In genomic region chr11:62545437-62546243, GRCh38 we compare ENCODE assay signal across 8 cellular contexts. TPM values are rescaled to one million over a fixed set of nuclear protein-coding genes. Genes with fewer than 3 reads are reported as not detected.
DNase-seq lines count a peak whose midpoint lies in the region; ATAC-seq and TF ChIP-seq lines count a peak whose summit lies in the region.

No MANE protein-coding gene starts in this region.

- H3K36me3 Mint-ChIP-seq in activated T-helper 2 cell treated with anti-CD3 and anti-CD28 coated beads, Interferon-gamma antibody, Interleukin-2, Interleukin-4, amounts not matched to agents 10 μg/mL and 5 μg/mL and 100 μg/mL, durations not matched to agents 14 hours and 24 hours and 36 hours (ENCODE audit: low read depth), result peaks cover 8% of the 10 kb centered on the region
- no peaks in the 10 kb centered on the region for H3K36me3 Mint-ChIP-seq in naive B cell

- peaks cover 75% of the 10 kb centered on the region for H3K79me2 ChIP-seq in fibroblast of lung (ENCODE audit: control insufficient read depth, insufficient read depth, low read length)

- H3K27ac Mint-ChIP-seq in activated T-helper 2 cell treated with anti-CD3 and anti-CD28 coated beads, Interferon-gamma antibody, Interleukin-2, Interleukin-4, amounts not matched to agents 10 μg/mL and 5 μg/mL and 100 μg/mL, durations not matched to agents 14 hours and 24 hours and 36 hours, result peak overlapping the region; percentile 89
- H3K27ac Mint-ChIP-seq in naive B cell, result peak overlapping the region; percentile 88 to 99 (median 96)

- ATAC-seq in naive B cell (ENCODE audit: low read depth in 2 of 2), result peak; percentile 11 to 15
- ATAC-seq in upper lobe of right lung, result peak; percentile 60
- no peak for ATAC-seq in HG03354 (IDR thresholded peaks at IDR 0.05; ENCODE audit: poor library complexity, severe bottlenecking, unreplicated experiment)

- H3K9me3 Mint-ChIP-seq in activated T-helper 2 cell treated with anti-CD3 and anti-CD28 coated beads, Interferon-gamma antibody, Interleukin-2, Interleukin-4, amounts not matched to agents 10 μg/mL and 5 μg/mL and 100 μg/mL, durations not matched to agents 14 hours and 24 hours and 36 hours, result no peaks in the 10 kb centered on the region
- H3K9me3 Mint-ChIP-seq in naive B cell, result no peaks in the 10 kb centered on the region

- no peaks in the 10 kb centered on the region for H3K9me3 ChIP-seq in fibroblast of lung (ENCODE audit: control insufficient read depth, insufficient read depth, low read depth, low read length)
- H3K9me3 ChIP-seq in upper lobe of right lung, result no peaks in the 10 kb centered on the region

- intact Hi-C loops in activated T-helper 2 cell treated with anti-CD3 and anti-CD28 coated beads, Interferon-gamma antibody, Interleukin-2, Interleukin-4, amounts not matched to agents 10 μg/mL and 5 μg/mL and 100 μg/mL, durations not matched to agents 14 hours and 24 hours and 36 hours (cut with micrococcal nuclease), result loop anchor here (1.0 to 2.0 kb wide), 3 partner anchors 10 to 151 kb away; no protein-coding TSS in a partner anchor
- intact Hi-C loops in upper lobe of right lung (cut with DNase I), result no loop called here

- H4K20me1 ChIP-seq in fibroblast of lung (ENCODE audit: control insufficient read depth, extremely low read depth, insufficient read depth, low read length), result peaks cover 4% of the 10 kb centered on the region

- H3K27ac ChIP-seq in fibroblast of lung (ENCODE audit: insufficient read depth, low read length), result peak overlapping the region; percentile 83
- H3K27ac ChIP-seq in upper lobe of right lung, result peak overlapping the region; percentile 99

- TF ChIP-seq CTCF in fibroblast of lung (conservative IDR thresholded peaks at IDR 0.05 in 1 of 2, IDR thresholded peaks at IDR 0.05 in 1 of 2; ENCODE audit: low read depth in 1 of 2, low read length in 2 of 2) (peak in 1 of 2 donors; percentile 14), upper lobe of right lung (IDR thresholded peaks at IDR 0.05) (no peak)

- DNase-seq in DMS 273 (lab: John Stamatoyannopoulos, UW; ENCODE audit: unreplicated experiment), result peak; percentile 73
- no peak for DNase-seq in DMS 273 treated with DMSO at 0.1 percent for 48 hours (lab: John Stamatoyannopoulos, UW)
- DNase-seq in NOMO-1 treated with dmso at 0.1 percent for 144 hours (lab: John Stamatoyannopoulos, UW; ENCODE audit: unreplicated experiment), result peak; percentile 34
- peak; percentile 44 for DNase-seq in activated T-helper 2 cell treated with anti-CD3 and anti-CD28 coated beads, Interferon-gamma antibody, Interleukin-2, Interleukin-4, amounts not matched to agents 10 μg/mL and 5 μg/mL and 100 μg/mL, durations not matched to agents 14 hours and 24 hours and 36 hours (ENCODE audit: low spot score)
- peak; percentile 93 to 94 for DNase-seq in fibroblast of lung (ENCODE audit: low read depth in 2 of 2)
- DNase-seq in naive B cell, result no peak
- DNase-seq in upper lobe of right lung, result peak; percentile 95

- H3K36me3 ChIP-seq in fibroblast of lung (ENCODE audit: control insufficient read depth, insufficient read depth, low read length) (peaks cover 11% of the 10 kb centered on the region), upper lobe of right lung (no peaks in the 10 kb centered on the region)

- peak overlapping the region; percentile 96 to 100 (median 98) for H3K4me3 ChIP-seq in fibroblast of lung (replicated peaks in 1 of 4; ENCODE audit: control extremely low read depth in 1 of 4, insufficient read depth in 1 of 4, low read depth in 3 of 4, low read length in 4 of 4)
- H3K4me3 ChIP-seq in upper lobe of right lung, result peak overlapping the region; percentile 85

- H3K27me3 Mint-ChIP-seq in activated T-helper 2 cell treated with anti-CD3 and anti-CD28 coated beads, Interferon-gamma antibody, Interleukin-2, Interleukin-4, amounts not matched to agents 10 μg/mL and 5 μg/mL and 100 μg/mL, durations not matched to agents 14 hours and 24 hours and 36 hours (ENCODE audit: low read depth), result peaks cover 12% of the 10 kb centered on the region
- H3K27me3 Mint-ChIP-seq in naive B cell, result no peaks in the 10 kb centered on the region

- peak overlapping the region; percentile 95 for H3K4me3 Mint-ChIP-seq in activated T-helper 2 cell treated with anti-CD3 and anti-CD28 coated beads, Interferon-gamma antibody, Interleukin-2, Interleukin-4, amounts not matched to agents 10 μg/mL and 5 μg/mL and 100 μg/mL, durations not matched to agents 14 hours and 24 hours and 36 hours (ENCODE audit: low read depth)
- peak overlapping the region; percentile 77 to 97 (median 94) for H3K4me3 Mint-ChIP-seq in naive B cell

- H3K4me1 Mint-ChIP-seq in activated T-helper 2 cell treated with anti-CD3 and anti-CD28 coated beads, Interferon-gamma antibody, Interleukin-2, Interleukin-4, amounts not matched to agents 10 μg/mL and 5 μg/mL and 100 μg/mL, durations not matched to agents 14 hours and 24 hours and 36 hours (ENCODE audit: low read depth), result peaks cover 59% of the 10 kb centered on the region
- peaks cover 65 to 76% (median 69%) of the 10 kb centered on the region in 3 donors for H3K4me1 Mint-ChIP-seq in naive B cell

- H3K9ac ChIP-seq in fibroblast of lung (ENCODE audit: insufficient read depth, low read length), result peak overlapping the region; percentile 91

- H3K27me3 ChIP-seq in fibroblast of lung (ENCODE audit: control insufficient read depth, insufficient read depth, low read length) (no peaks in the 10 kb centered on the region), upper lobe of right lung (no peaks in the 10 kb centered on the region)

- H2AFZ ChIP-seq in fibroblast of lung (ENCODE audit: low read length), result no peak overlapping the region

- no peak overlapping the region for H3K4me2 ChIP-seq in fibroblast of lung (ENCODE audit: extremely low read depth, insufficient read depth, low read length)

- peaks cover 20% of the 10 kb centered on the region for H3K4me1 ChIP-seq in fibroblast of lung (ENCODE audit: control insufficient read depth, extremely low read depth, insufficient read depth, low read length)
- H3K4me1 ChIP-seq in upper lobe of right lung, result peaks cover 72% of the 10 kb centered on the region

RNA-seq across cellular contexts. Expression of gene AHNAK, which starts 1.0 kb away (rescaled TPM):
- 105 and 108 TPM in 2 replicates for total RNA-seq in activated T-helper 2 cell treated with anti-CD3 and anti-CD28 coated beads, Interferon-gamma antibody, Interleukin-2, Interleukin-4, amounts not matched to agents 10 μg/mL and 5 μg/mL and 100 μg/mL, durations not matched to agents 14 hours and 24 hours and 36 hours
- 396 and 762 TPM in 2 replicates for total RNA-seq in fibroblast of lung
- 209 and 220 TPM in 2 replicates for polyA plus RNA-seq in fibroblast of lung
- polyA plus RNA-seq in fibroblast of lung (2012), result 281 and 392 TPM in 2 replicates
- 340 and 357 TPM in 2 replicates for polyA minus RNA-seq in fibroblast of lung (ENCODE audit: low replicate concordance)
- polyA plus RNA-seq in naive B cell (ENCODE audit: low read depth in 6 of 6), result 10 to 100 TPM in 5 of 6 donors, 1 to 10 TPM in 1; 2.0 to 45.3 (median 15.9) TPM
- 819 TPM for total RNA-seq in upper lobe of right lung

RNA-seq across cellular contexts. Expression of gene EEF1G, which starts 28.1 kb away (rescaled TPM):
- 1,369 and 1,395 TPM in 2 replicates for total RNA-seq in activated T-helper 2 cell treated with anti-CD3 and anti-CD28 coated beads, Interferon-gamma antibody, Interleukin-2, Interleukin-4, amounts not matched to agents 10 μg/mL and 5 μg/mL and 100 μg/mL, durations not matched to agents 14 hours and 24 hours and 36 hours
- 1,405 and 1,825 TPM in 2 replicates for total RNA-seq in fibroblast of lung
- 1,308 and 1,333 TPM in 2 replicates for polyA plus RNA-seq in fibroblast of lung
- 1,642 and 1,675 TPM in 2 replicates for polyA plus RNA-seq in fibroblast of lung (2012)
- 2,187 and 2,476 TPM in 2 replicates for polyA minus RNA-seq in fibroblast of lung (ENCODE audit: low replicate concordance)
- polyA plus RNA-seq in naive B cell (ENCODE audit: low read depth in 6 of 6), result 1,000 to 10,000 TPM; 1,313 to 1,862 (median 1,450) TPM
- 847 TPM for total RNA-seq in upper lobe of right lung

RNA-seq across cellular contexts. Expression of gene TUT1, which starts 45.7 kb away (rescaled TPM):
- total RNA-seq in activated T-helper 2 cell treated with anti-CD3 and anti-CD28 coated beads, Interferon-gamma antibody, Interleukin-2, Interleukin-4, amounts not matched to agents 10 μg/mL and 5 μg/mL and 100 μg/mL, durations not matched to agents 14 hours and 24 hours and 36 hours, result 29.9 and 41.7 TPM in 2 replicates
- total RNA-seq in fibroblast of lung (6.9 and 7.8 TPM in 2 replicates), upper lobe of right lung (17.6 TPM)
- polyA plus RNA-seq in fibroblast of lung (5.5 and 6.8 TPM in 2 replicates), naive B cell (ENCODE audit: low read depth in 6 of 6) (10 to 100 TPM; 12.7 to 20.8 (median 16.2) TPM)
- polyA plus RNA-seq in fibroblast of lung (2012), result 7.1 and 9.5 TPM in 2 replicates
- 5.9 and 7.1 TPM in 2 replicates for polyA minus RNA-seq in fibroblast of lung (ENCODE audit: low replicate concordance)

RNA-seq across cellular contexts. Expression of gene MTA2, which starts 56.0 kb away (rescaled TPM):
- 201 and 215 TPM in 2 replicates for total RNA-seq in activated T-helper 2 cell treated with anti-CD3 and anti-CD28 coated beads, Interferon-gamma antibody, Interleukin-2, Interleukin-4, amounts not matched to agents 10 μg/mL and 5 μg/mL and 100 μg/mL, durations not matched to agents 14 hours and 24 hours and 36 hours
- total RNA-seq in fibroblast of lung, result 117 and 124 TPM in 2 replicates
- polyA plus RNA-seq in fibroblast of lung, result 31.4 and 33.6 TPM in 2 replicates
- 65.0 and 77.5 TPM in 2 replicates for polyA plus RNA-seq in fibroblast of lung (2012)
- polyA minus RNA-seq in fibroblast of lung (ENCODE audit: low replicate concordance), result 73.0 and 89.7 TPM in 2 replicates
- 10 to 100 TPM in 5 of 6 donors, 1 to 10 TPM in 1; 3.4 to 27.5 (median 17.8) TPM for polyA plus RNA-seq in naive B cell (ENCODE audit: low read depth in 6 of 6)
- total RNA-seq in upper lobe of right lung, result 75.0 TPM

Comparison
In these comparisons a context has a peak if more than half of its experiments do, and no peak if none do; other contexts are left out.
1. DNase-seq: peak in DMS 273 (single experiment), NOMO-1 treated with dmso at 0.1 percent for 144 hours (single experiment), activated T-helper 2 cell treated with anti-CD3 and anti-CD28 coated beads, Interferon-gamma antibody, Interleukin-2, Interleukin-4, amounts not matched to agents 10 μg/mL and 5 μg/mL and 100 μg/mL, durations not matched to agents 14 hours and 24 hours and 36 hours (single experiment), fibroblast of lung (2 of 2) and upper lobe of right lung (single experiment); none in DMS 273 treated with DMSO at 0.1 percent for 48 hours (single experiment) and naive B cell (single experiment).